8 cellular contexts compared by ENCODE assay signal in the genomic region with DNA sequence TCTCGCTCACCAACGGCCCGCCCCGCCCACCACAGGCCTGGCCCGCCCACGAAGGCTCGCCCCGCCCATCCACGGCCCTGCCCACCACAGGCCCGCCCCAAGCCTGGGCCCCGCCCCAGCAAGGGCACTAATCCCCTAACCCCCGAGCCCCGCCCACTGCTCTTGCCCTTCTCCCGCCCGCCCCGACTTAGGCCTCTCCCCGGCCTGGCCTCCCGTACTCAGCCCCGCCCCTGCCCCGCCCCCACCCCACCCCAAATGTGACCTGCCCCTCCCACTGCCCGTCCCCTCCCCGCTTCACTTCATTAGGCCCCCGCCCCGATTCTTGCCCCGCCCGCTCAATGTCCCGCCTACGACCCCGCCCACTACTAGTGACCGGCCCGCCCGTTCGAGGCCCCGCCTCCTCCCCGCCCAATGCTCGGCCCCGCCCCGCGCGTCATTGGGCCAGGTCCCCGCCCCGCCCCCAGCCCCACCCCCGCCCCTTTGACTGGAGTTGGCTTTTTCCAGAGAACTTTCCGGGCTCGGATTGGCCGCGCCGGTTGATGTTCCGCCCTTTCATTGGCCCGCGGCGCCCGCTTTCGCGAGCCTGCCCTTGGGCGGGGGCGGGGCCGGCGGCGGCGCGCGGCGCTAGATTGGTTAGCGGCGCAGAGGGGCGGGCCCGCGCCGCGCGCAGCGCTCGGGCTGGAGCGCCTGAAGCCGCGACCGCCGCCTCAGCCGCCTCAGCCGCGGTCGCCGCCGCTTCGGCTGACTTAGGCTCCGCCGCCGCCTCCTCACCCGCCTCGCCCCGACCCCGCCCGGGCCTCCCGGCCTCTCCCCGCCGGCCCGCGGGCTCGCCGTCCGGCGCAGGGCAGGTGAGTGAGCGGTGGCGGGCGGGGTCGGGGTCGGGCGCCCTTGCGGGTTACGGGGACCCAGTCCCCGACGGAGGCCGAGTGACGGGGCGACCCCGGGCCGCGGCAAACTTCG. TPM values are rescaled to one million over a fixed set of nuclear protein-coding genes. Genes with fewer than 3 reads are reported as not detected.
DNase-seq lines count a peak whose midpoint lies in the region; ATAC-seq and TF ChIP-seq lines count a peak whose summit lies in the region.

A gene (plus strand): TSS at position 705 of the 960 bp plus-strand sequence. CDS start 206,361 bp downstream, outside the sequence.

- DNase-seq in AG10803 (ENCODE audit: low read depth) (peak; percentile 92), GM19238 (ENCODE audit: insufficient read length, low spot score) (peak; percentile 79), NCI-H82 (lab: John Stamatoyannopoulos, UW) (peak; percentile 99), endodermal cell (peak; percentile 100), midbrain (lab: John Stamatoyannopoulos, UW) (peak; percentile 97)
- DNase-seq in activated CD8-positive, alpha-beta memory T cell treated with anti-CD3 and anti-CD28 coated beads, Interleukin-2, amount 50 U/mL, for 1 hour (ENCODE audit: extremely low read depth) = peak; percentile 82
- peak; percentile 96 for DNase-seq in stimulated activated CD8-positive, alpha-beta memory T cell treated with anti-CD3 and anti-CD28 coated beads, Interleukin-15, amount 100 ng/mL, for 24 hours (ENCODE audit: low read depth)

- H3K9me3 ChIP-seq in endodermal cell (ENCODE audit: control insufficient read depth, low read length) = no peaks in the 10 kb centered on the region

- H3K9ac ChIP-seq in endodermal cell (ENCODE audit: extremely low read depth, low read length, poor library complexity, severe bottlenecking) = no peak within 1 kb of the TSS

- WGBS in endodermal cell (ENCODE audit: insufficient coverage in 1 of 2, insufficient read length in 1 of 2), 2 experiments = 0% methylated on average over 106 of the region's 120 CpGs; no CpG with 5 or more reads in 1 of the 2 experiments

- peak within 1 kb of the TSS; percentile 27 for H3K27ac Mint-ChIP-seq in endodermal cell

- peaks cover 41% of the 10 kb centered on the region for H3K27me3 ChIP-seq in endodermal cell (ENCODE audit: control insufficient read depth, insufficient read depth, low read length, poor library complexity, severe bottlenecking)

- H3K4me3 Mint-ChIP-seq in endodermal cell = peak within 1 kb of the TSS; percentile 65

- peak; percentile 44 for ATAC-seq in HG03469 (IDR thresholded peaks at IDR 0.05; ENCODE audit: unreplicated experiment)

- no peaks in the 10 kb centered on the region for H3K36me3 ChIP-seq in endodermal cell (ENCODE audit: control insufficient read depth, insufficient read depth, low read length)

- H3K9me3 Mint-ChIP-seq in endodermal cell = no peaks in the 10 kb centered on the region

- H3K36me3 Mint-ChIP-seq in endodermal cell (ENCODE audit: low read depth) = no peaks in the 10 kb centered on the region

- H3K4me1 Mint-ChIP-seq in endodermal cell = peaks cover 4% of the 10 kb centered on the region

- H3K27ac ChIP-seq in endodermal cell (ENCODE audit: low read depth, low read length) = no peak within 1 kb of the TSS

- no peaks in the 10 kb centered on the region for H3K4me1 ChIP-seq in endodermal cell (ENCODE audit: control insufficient read depth, insufficient read depth, low read length)

- TF ChIP-seq CTCF in AG10803 (conservative IDR thresholded peaks at IDR 0.05; ENCODE audit: low read length) = no peak
- TF ChIP-seq CTCF in endodermal cell (conservative IDR thresholded peaks at IDR 0.05) = no peak

- peak within 1 kb of the TSS; percentile 57 for H3K4me3 ChIP-seq in AG10803 (ENCODE audit: low read length)
- peak within 1 kb of the TSS; percentile 69 for H3K4me3 ChIP-seq in endodermal cell (ENCODE audit: low read length)

- H3K27me3 Mint-ChIP-seq in endodermal cell (ENCODE audit: insufficient read depth) = peaks cover 32% of the 10 kb centered on the region

RNA-seq across cellular contexts. Expression of the gene that starts here (rescaled TPM):
- 10 to 100 TPM in 1 of 2 donors, 1 to 10 TPM in 1; 2.1 to 10.6 TPM for total RNA-seq in endodermal cell
- polyA plus RNA-seq in endodermal cell (2013, experiment 1 of 2) = 4.2 TPM
- 3.2 TPM for polyA plus RNA-seq in endodermal cell (2013, experiment 2 of 2)
